ENCODE assay signal across 19 cellular contexts in the genomic region with DNA sequence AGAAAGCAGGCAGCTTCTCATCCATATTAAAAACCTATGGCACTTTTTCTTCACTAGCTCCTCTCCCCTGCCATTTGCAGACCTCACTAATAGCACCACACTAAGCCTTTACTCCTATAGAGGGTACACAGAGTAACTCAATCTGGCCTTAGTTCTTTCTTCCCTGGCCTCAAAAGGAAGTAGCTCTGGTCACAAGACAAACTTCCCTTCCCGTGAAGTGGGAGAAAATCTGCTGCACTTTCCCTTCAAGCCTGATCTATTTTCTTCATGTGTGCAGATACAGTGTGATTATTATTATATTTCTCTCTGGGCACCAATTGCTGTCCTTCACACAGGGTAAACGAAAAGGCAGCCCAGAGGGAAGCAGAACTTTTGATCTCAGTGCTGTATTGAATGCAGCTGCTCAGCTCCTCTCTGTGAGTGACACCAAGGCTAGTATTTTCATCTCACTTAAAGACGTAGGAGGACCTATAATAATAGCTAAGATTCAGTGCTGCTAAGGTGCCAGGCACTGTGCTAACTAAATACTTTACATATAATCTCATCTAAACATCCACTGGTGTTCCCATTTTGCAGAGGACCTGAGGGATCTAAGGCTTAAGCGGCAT.
A peak's percentile ranks its signal among the peaks of the same experiment; 100 is the strongest.
DNase-seq lines count a peak whose midpoint lies in the region; ATAC-seq, FAIRE-seq and TF ChIP-seq lines count a peak whose summit lies in the region.
"Had no signal": no experiment of that assay in that cellular context is flagged by ENCODE, and none has a peak within 500 bp of the region (broad histone marks: within the 10 kb centered on the region; RNA-seq: fewer than 3 reads in every experiment).

No MANE protein-coding gene starts in this region.

- H4K20me1 ChIP-seq in BLaER1: no peaks in the 10 kb centered on the region

- no peaks in the 10 kb centered on the region for H3K36me3 Mint-ChIP-seq in activated naive CD8-positive, alpha-beta T cell treated with anti-CD3 and anti-CD28 coated beads, Interleukin-2, amount 50 U/mL, for 24 hours (ENCODE audit: low read depth)
- H3K36me3 Mint-ChIP-seq: type B pancreatic cell had no signal

- TF ChIP-seq POLR2A in esophagus squamous epithelium (IDR thresholded peaks at IDR 0.05): no peak

- TF ChIP-seq CTCF in esophagus squamous epithelium (IDR thresholded peaks at IDR 0.05): no peak

- H3K27me3 ChIP-seq in BLaER1 (no peaks in the 10 kb centered on the region), esophagus squamous epithelium (no peaks in the 10 kb centered on the region)

- H3K27ac Mint-ChIP-seq in activated naive CD8-positive, alpha-beta T cell treated with anti-CD3 and anti-CD28 coated beads, Interleukin-2, amount 50 U/mL, for 24 hours: peak overlapping the region; percentile 37
- H3K27ac Mint-ChIP-seq: HFFc6, type B pancreatic cell had no signal

- H3K4me1 ChIP-seq in BLaER1 (peaks cover 28% of the 10 kb centered on the region), esophagus squamous epithelium (peaks cover 0 to 14% (median 0%) of the 10 kb centered on the region in 3 donors)
- H3K4me1 ChIP-seq: BE2C had no signal

- H3K9me3 Mint-ChIP-seq in activated naive CD8-positive, alpha-beta T cell treated with anti-CD3 and anti-CD28 coated beads, Interleukin-2, amount 50 U/mL, for 24 hours: no peaks in the 10 kb centered on the region
- H3K9me3 Mint-ChIP-seq: HFFc6, type B pancreatic cell had no signal

- no peaks in the 10 kb centered on the region for H3K27me3 Mint-ChIP-seq in activated naive CD8-positive, alpha-beta T cell treated with anti-CD3 and anti-CD28 coated beads, Interleukin-2, amount 50 U/mL, for 24 hours
- H3K27me3 Mint-ChIP-seq: type B pancreatic cell had no signal

- no peak overlapping the region for H3K4me3 Mint-ChIP-seq in activated naive CD8-positive, alpha-beta T cell treated with anti-CD3 and anti-CD28 coated beads, Interleukin-2, amount 50 U/mL, for 24 hours
- H3K4me3 Mint-ChIP-seq: HFFc6, type B pancreatic cell had no signal

- intact Hi-C loops in esophagus squamous epithelium (cut with DNase I): no loop called here

- H3K9me3 ChIP-seq in BLaER1 (no peaks in the 10 kb centered on the region), esophagus squamous epithelium (no peaks in the 10 kb centered on the region)
- H3K9me3 ChIP-seq: BE2C, SK-N-SH had no signal

- no peak overlapping the region for H3K4me3 ChIP-seq in BLaER1
- H3K4me3 ChIP-seq in esophagus squamous epithelium: no peak overlapping the region
- H3K4me3 ChIP-seq: skin epidermis had no signal

- H3K36me3 ChIP-seq in BLaER1: no peaks in the 10 kb centered on the region
- H3K36me3 ChIP-seq in esophagus squamous epithelium: no peaks in the 10 kb centered on the region
- H3K36me3 ChIP-seq: BE2C had no signal

- no peak overlapping the region for H3K9ac ChIP-seq in BLaER1
- H3K9ac ChIP-seq: SK-N-SH had no signal

- 56 to 58% methylated on average over 4 of the region's 4 CpGs for WGBS in esophagus squamous epithelium, 2 donors

- no peak for ATAC-seq in activated naive CD8-positive, alpha-beta T cell treated with anti-CD3 and anti-CD28 coated beads, Interleukin-2, amount 50 U/mL, for 24 hours
- ATAC-seq in GM19324 (IDR thresholded peaks at IDR 0.05; ENCODE audit: low FRiP score, unreplicated experiment): no peak
- ATAC-seq in GM21447 (IDR thresholded peaks at IDR 0.05; ENCODE audit: unreplicated experiment): no peak
- ATAC-seq: PC-3 had no signal

- peak overlapping the region; percentile 39 for H3K4me2 ChIP-seq in BLaER1
- H3K4me2 ChIP-seq: SK-N-SH had no signal

- DNase-seq in GM18507 (ENCODE audit: extremely low spot score, insufficient read length, low read depth) (no peak), medulla oblongata (ENCODE audit: extremely low spot score) (peak; percentile 75), dedifferentiated amniotic fluid mesenchymal stem cell (ENCODE audit: extremely low spot score) (no peak), esophagus squamous epithelium (lab: John Stamatoyannopoulos, UW) (no peak)
- DNase-seq in activated naive CD8-positive, alpha-beta T cell treated with anti-CD3 and anti-CD28 coated beads, Interleukin-2, amount 50 U/mL, for 24 hours: no peak
- DNase-seq: activated gamma-delta T cell treated with Interleukin-2 at 50 U/mL for 16 hours, BE2C, HFFc6, IMR-90, NCI-H2081 treated with DMSO at 0.1 percent for 48 hours, NCI-H510A treated with DMSO at 0.1 percent for 48 hours, PC-3, SK-N-SH had no signal

- peaks cover 58% of the 10 kb centered on the region for H3K4me1 Mint-ChIP-seq in activated naive CD8-positive, alpha-beta T cell treated with anti-CD3 and anti-CD28 coated beads, Interleukin-2, amount 50 U/mL, for 24 hours

- H3K27ac ChIP-seq in BLaER1: peak overlapping the region; percentile 21; the same call in 1 of the 2 replicates
- H3K27ac ChIP-seq in esophagus squamous epithelium: no peak overlapping the region
- H3K27ac ChIP-seq: VCaP had no signal

- peak; percentile 33 for FAIRE-seq in GM18507 (lab: Jason Lieb, UNC)
